1 cellular context compared by ENCODE assay signal in genomic region chr10:58956926-58957325, GRCh38.
TF ChIP-seq lines count a peak whose summit lies in the region.

No MANE protein-coding gene starts in this region.

TF ChIP-seq in IMR-90, 13 proteins besides CTCF, POLR2A, EP300 and RAD21:
- TF ChIP-seq MAFK (IDR thresholded peaks at IDR 0.05; ENCODE audit: low read depth, low read length): no peak
- no peak for TF ChIP-seq NFE2L2 (IDR thresholded peaks at IDR 0.05; ENCODE audit: low read depth, low read length)
- TF ChIP-seq SMC3 (IDR thresholded peaks at IDR 0.05; ENCODE audit: low read depth, low read length): no peak
- TF ChIP-seq USF2 (IDR thresholded peaks at IDR 0.05; ENCODE audit: low read depth, low read length): no peak
- TF ChIP-seq RCOR1 (IDR thresholded peaks at IDR 0.05; ENCODE audit: insufficient replicate concordance, low read length): no peak
- TF ChIP-seq CEBPB (IDR thresholded peaks at IDR 0.05; ENCODE audit: low read depth, low read length): no peak
- TF ChIP-seq, protein P1, sequence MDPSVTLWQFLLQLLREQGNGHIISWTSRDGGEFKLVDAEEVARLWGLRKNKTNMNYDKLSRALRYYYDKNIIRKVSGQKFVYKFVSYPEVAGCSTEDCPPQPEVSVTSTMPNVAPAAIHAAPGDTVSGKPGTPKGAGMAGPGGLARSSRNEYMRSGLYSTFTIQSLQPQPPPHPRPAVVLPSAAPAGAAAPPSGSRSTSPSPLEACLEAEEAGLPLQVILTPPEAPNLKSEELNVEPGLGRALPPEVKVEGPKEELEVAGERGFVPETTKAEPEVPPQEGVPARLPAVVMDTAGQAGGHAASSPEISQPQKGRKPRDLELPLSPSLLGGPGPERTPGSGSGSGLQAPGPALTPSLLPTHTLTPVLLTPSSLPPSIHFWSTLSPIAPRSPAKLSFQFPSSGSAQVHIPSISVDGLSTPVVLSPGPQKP (IDR thresholded peaks at IDR 0.05; ENCODE audit: borderline replicate concordance, low read depth, low read length): no peak
- TF ChIP-seq FOS (IDR thresholded peaks at IDR 0.05; ENCODE audit: low read depth, low read length): no peak
- TF ChIP-seq BHLHE40 (IDR thresholded peaks at IDR 0.05; ENCODE audit: low read depth, low read length): no peak
- TF ChIP-seq RFX5 (IDR thresholded peaks at IDR 0.05; ENCODE audit: low read depth, low read length): no peak
- TF ChIP-seq MXI1 (IDR thresholded peaks at IDR 0.05; ENCODE audit: borderline replicate concordance, low read depth, low read length): no peak
- TF ChIP-seq CHD1 (IDR thresholded peaks at IDR 0.05; ENCODE audit: low read depth, low read length): no peak
- no peak for TF ChIP-seq MAZ (IDR thresholded peaks at IDR 0.05; ENCODE audit: borderline replicate concordance, low read depth, low read length)
